35 cellular contexts compared by ENCODE assay signal in genomic region chr7:42580061-42580460, GRCh38.
"Had no signal": no experiment of that assay in that cellular context is flagged by ENCODE, and none has a peak within 500 bp of the region (broad histone marks: within the 10 kb centered on the region; RNA-seq: fewer than 3 reads in every experiment).

No MANE protein-coding gene starts in this region.

- H3K36me3 ChIP-seq: MG63 had no signal

- H3K4me3 ChIP-seq: MG63 had no signal

- H3K27me3 ChIP-seq: MG63 had no signal

- DNase-seq: Karpas-422, Kasumi-1, MG63, MM.1S, MV-4-11, NCI-H1048, NCI-H1092, NCI-H1092 treated with DMSO at 0.1 percent for 48 hours, NCI-H1105, NCI-H1105 treated with DMSO at 0.1 percent for 48 hours, NCI-H1417, NCI-H1417 treated with DMSO at 0.1 percent for 48 hours, NCI-H1436, NCI-H1436 treated with DMSO at 0.1 percent for 48 hours, NCI-H146, NCI-H1694, NCI-H1694 treated with DMSO at 0.1 percent for 48 hours, NCI-H187, NCI-H187 treated with DMSO at 0.1 percent for 48 hours, NCI-H1930, NCI-H2029, NCI-H2029 treated with DMSO at 0.1 percent for 48 hours, NCI-H2081, NCI-H2081 treated with DMSO at 0.1 percent for 48 hours, NCI-H2107, NCI-H2171, NCI-H2171 treated with DMSO at 0.1 percent for 48 hours, NCI-H2227 treated with DMSO at 0.1 percent for 48 hours, NCI-H226, NCI-H345, NCI-H446, NCI-H446 treated with DMSO at 0.1 percent for 48 hours, NCI-H510A, NCI-H510A treated with DMSO at 0.1 percent for 48 hours, NCI-H524 had no signal
